Comparison of ENCODE assay signal across 8 cellular contexts in genomic region chr5:68460147-68460760, GRCh38.
DNase-seq lines count a peak whose midpoint lies in the region; ATAC-seq and TF ChIP-seq lines count a peak whose summit lies in the region.

No MANE protein-coding gene starts in this region.

- POLR2A ChIA-PET in CD8-positive, alpha-beta memory T cell (lab: Charles Lee) = no interaction called here

- peak in 4 of 5 donors; percentile 23 to 52 (median 43) for DNase-seq in CD8-positive, alpha-beta memory T cell
- DNase-seq in NAMALWA (ENCODE audit: low spot score) (peak; percentile 77), progenitor cell of endocrine pancreas (ENCODE audit: low spot score, unreplicated experiment) (no peak), occipital lobe (lab: John Stamatoyannopoulos, UW) (no peak)
- peak; percentile 29 to 47 for DNase-seq in activated CD4-positive, alpha-beta T cell treated with anti-CD3 and anti-CD28 coated beads, Interleukin-2, amount 50 U/mL, for 48 hours

- H3K4me3 ChIP-seq in CD8-positive, alpha-beta memory T cell (ENCODE audit: low read length) = no peak overlapping the region
- no peak overlapping the region for H3K4me3 ChIP-seq in gastroesophageal sphincter

- H3K4me1 Mint-ChIP-seq in CD8-positive, alpha-beta memory T cell = peaks cover 13 to 22% (median 20%) of the 10 kb centered on the region in 3 donors
- peaks cover 26% of the 10 kb centered on the region for H3K4me1 Mint-ChIP-seq in progenitor cell of endocrine pancreas (ENCODE audit: low read depth)

- peak; percentile 42 for ATAC-seq in GM19043 (IDR thresholded peaks at IDR 0.05; ENCODE audit: low read depth, unreplicated experiment)
- ATAC-seq in gastroesophageal sphincter = no peak
- no peak for ATAC-seq in GM19397 (IDR thresholded peaks at IDR 0.05; ENCODE audit: unreplicated experiment)

- H3K4me3 Mint-ChIP-seq in CD8-positive, alpha-beta memory T cell = no peak overlapping the region
- H3K4me3 Mint-ChIP-seq in progenitor cell of endocrine pancreas (ENCODE audit: low read depth) = no peak overlapping the region

- H3K36me3 Mint-ChIP-seq in CD8-positive, alpha-beta memory T cell = no peaks in the 10 kb centered on the region
- H3K36me3 Mint-ChIP-seq in progenitor cell of endocrine pancreas (ENCODE audit: insufficient read depth) = no peaks in the 10 kb centered on the region

- no peaks in the 10 kb centered on the region for H3K36me3 ChIP-seq in CD8-positive, alpha-beta memory T cell (ENCODE audit: insufficient read depth, low read length)
- no peaks in the 10 kb centered on the region for H3K36me3 ChIP-seq in gastroesophageal sphincter

- H3K4me1 ChIP-seq in CD8-positive, alpha-beta memory T cell (ENCODE audit: insufficient read depth, low read length) = peaks cover 13% of the 10 kb centered on the region
- H3K4me1 ChIP-seq in gastroesophageal sphincter = peaks cover 0 to 31% (median 6%) of the 10 kb centered on the region in 3 donors

- TF ChIP-seq POLR2A in gastroesophageal sphincter (IDR thresholded peaks at IDR 0.05) = no peak

- H3K9me3 ChIP-seq in CD8-positive, alpha-beta memory T cell (ENCODE audit: low read length) = no peaks in the 10 kb centered on the region
- H3K9me3 ChIP-seq in gastroesophageal sphincter = no peaks in the 10 kb centered on the region

- no peaks in the 10 kb centered on the region for H3K9me3 Mint-ChIP-seq in CD8-positive, alpha-beta memory T cell
- H3K9me3 Mint-ChIP-seq in progenitor cell of endocrine pancreas (ENCODE audit: low read depth) = no peaks in the 10 kb centered on the region

- TF ChIP-seq EP300 in gastroesophageal sphincter (IDR thresholded peaks at IDR 0.05) = no peak

- peak overlapping the region in 1 of 8 donors; percentile 35 for H3K27ac Mint-ChIP-seq in CD8-positive, alpha-beta memory T cell
- H3K27ac Mint-ChIP-seq in progenitor cell of endocrine pancreas = no peak overlapping the region

- TF ChIP-seq CTCF in gastroesophageal sphincter (IDR thresholded peaks at IDR 0.05) = peak; percentile 55 to 65 (median 58)
- TF ChIP-seq CTCF in progenitor cell of endocrine pancreas (IDR thresholded peaks at IDR 0.05; ENCODE audit: unreplicated experiment) = peak; percentile 71

- H3K27me3 Mint-ChIP-seq in CD8-positive, alpha-beta memory T cell = no peaks in the 10 kb centered on the region
- H3K27me3 Mint-ChIP-seq in progenitor cell of endocrine pancreas = no peaks in the 10 kb centered on the region

- 38 to 55% methylated on average over 2 to 3 of the region's 3 CpGs for WGBS in gastroesophageal sphincter (ENCODE audit: low coverage in 1 of 2), 2 donors

- CTCF ChIA-PET in CD8-positive, alpha-beta memory T cell (lab: Charles Lee) = interaction anchor here (0.6 to 5.2 kb wide), 5 partner anchors 13 to 184 kb away, joined by 3 to 47 read pairs (median 5); no protein-coding TSS in a partner anchor

- H3K27me3 ChIP-seq in CD8-positive, alpha-beta memory T cell (ENCODE audit: insufficient read depth, low read length, poor library complexity, severe bottlenecking) = no peaks in the 10 kb centered on the region
- H3K27me3 ChIP-seq in gastroesophageal sphincter = no peaks in the 10 kb centered on the region

- no peak overlapping the region for H3K27ac ChIP-seq in CD8-positive, alpha-beta memory T cell (ENCODE audit: low read depth, low read length)
- no peak overlapping the region for H3K27ac ChIP-seq in gastroesophageal sphincter

Comparison
In these comparisons a context has a peak if more than half of its experiments do, and no peak if none do; other contexts are left out.
1. DNase-seq: peak in CD8-positive, alpha-beta memory T cell (4 of 5), NAMALWA (single experiment) and activated CD4-positive, alpha-beta T cell treated with anti-CD3 and anti-CD28 coated beads, Interleukin-2, amount 50 U/mL, for 48 hours (2 of 2); none in progenitor cell of endocrine pancreas (single experiment) and occipital lobe (single experiment).